8 cellular contexts compared by ENCODE assay signal in genomic region chr18:11955299-11956029, GRCh38. TPM values are rescaled to one million over a fixed set of nuclear protein-coding genes. Genes with fewer than 3 reads are reported as not detected.
DNase-seq lines count a peak whose midpoint lies in the region; ATAC-seq and TF ChIP-seq lines count a peak whose summit lies in the region.

No MANE protein-coding gene starts in this region.

- H3K9me3 Mint-ChIP-seq in chondrocyte (ENCODE audit: low read depth) (peaks cover 15% of the 10 kb centered on the region), Calu3 (ENCODE audit: low read depth, unreplicated experiment) (peaks cover 10% of the 10 kb centered on the region)
- H3K9me3 Mint-ChIP-seq in stimulated activated effector memory CD8-positive, alpha-beta T cell treated with anti-CD3 and anti-CD28 coated beads, Interleukin-12 subunit alpha, Interleukin-12 subunit beta, amount 100 ng/mL, for 72 hours = peaks cover 10% of the 10 kb centered on the region

- H3K27me3 ChIP-seq in MG63 = no peaks in the 10 kb centered on the region

- peak; percentile 37 for TF ChIP-seq CTCF in chondrocyte (IDR thresholded peaks at IDR 0.05)
- TF ChIP-seq CTCF in Calu3 (IDR thresholded peaks at IDR 0.05; ENCODE audit: unreplicated experiment) = no peak

- H3K4me1 ChIP-seq in mesodermal cell (ENCODE audit: control insufficient read depth, insufficient read depth, low read length, poor library complexity, severe bottlenecking) = peaks cover 9% of the 10 kb centered on the region

- H3K4me3 Mint-ChIP-seq in chondrocyte (ENCODE audit: unreplicated experiment) (no peak overlapping the region), Calu3 (ENCODE audit: low read depth, unreplicated experiment) (no peak overlapping the region)
- H3K4me3 Mint-ChIP-seq in stimulated activated effector memory CD8-positive, alpha-beta T cell treated with anti-CD3 and anti-CD28 coated beads, Interleukin-12 subunit alpha, Interleukin-12 subunit beta, amount 100 ng/mL, for 72 hours = no peak overlapping the region

- peak overlapping the region; percentile 91 for H3K27ac Mint-ChIP-seq in chondrocyte (ENCODE audit: unreplicated experiment)
- no peak overlapping the region for H3K27ac Mint-ChIP-seq in Calu3 (ENCODE audit: unreplicated experiment)
- H3K27ac Mint-ChIP-seq in stimulated activated effector memory CD8-positive, alpha-beta T cell treated with anti-CD3 and anti-CD28 coated beads, Interleukin-12 subunit alpha, Interleukin-12 subunit beta, amount 100 ng/mL, for 72 hours = no peak overlapping the region

- H3K36me3 Mint-ChIP-seq in chondrocyte (ENCODE audit: low read depth) (peaks cover 2% of the 10 kb centered on the region), Calu3 (ENCODE audit: insufficient read depth, unreplicated experiment) (no peaks in the 10 kb centered on the region)
- no peaks in the 10 kb centered on the region for H3K36me3 Mint-ChIP-seq in stimulated activated effector memory CD8-positive, alpha-beta T cell treated with anti-CD3 and anti-CD28 coated beads, Interleukin-12 subunit alpha, Interleukin-12 subunit beta, amount 100 ng/mL, for 72 hours

- H3K27me3 Mint-ChIP-seq in chondrocyte (ENCODE audit: low read depth) (no peaks in the 10 kb centered on the region), Calu3 (ENCODE audit: unreplicated experiment) (no peaks in the 10 kb centered on the region)

- H3K4me1 Mint-ChIP-seq in chondrocyte (ENCODE audit: low read depth) (peaks cover 39% of the 10 kb centered on the region), Calu3 (ENCODE audit: low read depth, unreplicated experiment) (no peaks in the 10 kb centered on the region)
- no peaks in the 10 kb centered on the region for H3K4me1 Mint-ChIP-seq in stimulated activated effector memory CD8-positive, alpha-beta T cell treated with anti-CD3 and anti-CD28 coated beads, Interleukin-12 subunit alpha, Interleukin-12 subunit beta, amount 100 ng/mL, for 72 hours

- ATAC-seq in GM18873 (IDR thresholded peaks at IDR 0.05; ENCODE audit: low FRiP score, unreplicated experiment) (no peak), GM19395 (IDR thresholded peaks at IDR 0.05; ENCODE audit: unreplicated experiment) (no peak)
- no peak for ATAC-seq in stimulated activated effector memory CD8-positive, alpha-beta T cell treated with anti-CD3 and anti-CD28 coated beads, Interleukin-12 subunit alpha, Interleukin-12 subunit beta, amount 100 ng/mL, for 72 hours

- peak overlapping the region; percentile 85 for H3K27ac ChIP-seq in mesodermal cell (ENCODE audit: low read depth, low read length, severe bottlenecking)

- DNase-seq in AG20443 (ENCODE audit: low spot score) (peak; percentile 63), MG63 (peak; percentile 82), chondrocyte (ENCODE audit: low spot score) (peak; percentile 81), Calu3 (no peak)
- DNase-seq in stimulated activated effector memory CD8-positive, alpha-beta T cell treated with anti-CD3 and anti-CD28 coated beads, Interleukin-12 subunit alpha, Interleukin-12 subunit beta, amount 100 ng/mL, for 72 hours (ENCODE audit: low spot score in 2 of 2) = no peak

- CTCF ChIA-PET in Calu3 (lab: Charles Lee) = no interaction called here

- H3K9me3 ChIP-seq in MG63 = peaks cover 12% of the 10 kb centered on the region
- H3K9me3 ChIP-seq in mesodermal cell (ENCODE audit: control insufficient read depth, low read length) = peaks cover 17% of the 10 kb centered on the region

- H3K4me3 ChIP-seq in MG63 (no peak overlapping the region), mesodermal cell (ENCODE audit: extremely low read depth, insufficient read depth, low read length, poor library complexity, severe bottlenecking) (no peak overlapping the region)

- H3K36me3 ChIP-seq in MG63 (no peaks in the 10 kb centered on the region), mesodermal cell (ENCODE audit: control insufficient read depth, insufficient read depth, low read length) (no peaks in the 10 kb centered on the region)

- BruUV-seq in Calu3 (replicated peaks; lab: Mats Ljungman, UMichigan) = no TSS peak

- intact Hi-C loops in Calu3 (cut with micrococcal nuclease; ENCODE audit: unreplicated experiment) = no loop called here

- WGBS in mesodermal cell (ENCODE audit: insufficient coverage in 2 of 2), 2 experiments = 57 to 58% methylated on average over 5 to 6 of the region's 8 CpGs

RNA-seq across cellular contexts. Expression of gene IMPA2, which starts 25.8 kb away (rescaled TPM):
- total RNA-seq in MG63 (2014; rRNA removed; shearing (Covaris generic); ENCODE audit: low replicate concordance) = 70.0 and 90.8 TPM in 2 replicates
- 10.8 to 25.1 TPM (median 10.9 TPM) in 3 replicates for total RNA-seq in chondrocyte
- polyA plus RNA-seq in mesodermal cell (2013, experiment 1 of 2) = 38.0 TPM
- polyA plus RNA-seq in mesodermal cell (2013, experiment 2 of 2) = 36.4 TPM
- 30.9 and 34.8 TPM in 2 replicates for total RNA-seq in Calu3 (2022)

RNA-seq across cellular contexts. Expression of gene MPPE1, which starts 47.3 kb away (rescaled TPM):
- total RNA-seq in MG63 (2014; rRNA removed; shearing (Covaris generic); ENCODE audit: low replicate concordance) = 29.6 and 39.0 TPM in 2 replicates
- total RNA-seq in chondrocyte = 37.7 to 40.4 TPM (median 38.2 TPM) in 3 replicates
- polyA plus RNA-seq in mesodermal cell (2013, experiment 1 of 2) = 20.6 TPM
- polyA plus RNA-seq in mesodermal cell (2013, experiment 2 of 2) = 21.3 TPM
- total RNA-seq in Calu3 (2022) = 37.6 and 44.4 TPM in 2 replicates

Comparison
In these comparisons a context has a peak if more than half of its experiments do, and no peak if none do; other contexts are left out.
1. DNase-seq: peak in AG20443 (single experiment), MG63 (single experiment) and chondrocyte (single experiment); none in Calu3 (single experiment) and stimulated activated effector memory CD8-positive, alpha-beta T cell treated with anti-CD3 and anti-CD28 coated beads, Interleukin-12 subunit alpha, Interleukin-12 subunit beta, amount 100 ng/mL, for 72 hours (0 of 2).